Comparison of ENCODE assay signal across 27 cellular contexts in the genomic region with DNA sequence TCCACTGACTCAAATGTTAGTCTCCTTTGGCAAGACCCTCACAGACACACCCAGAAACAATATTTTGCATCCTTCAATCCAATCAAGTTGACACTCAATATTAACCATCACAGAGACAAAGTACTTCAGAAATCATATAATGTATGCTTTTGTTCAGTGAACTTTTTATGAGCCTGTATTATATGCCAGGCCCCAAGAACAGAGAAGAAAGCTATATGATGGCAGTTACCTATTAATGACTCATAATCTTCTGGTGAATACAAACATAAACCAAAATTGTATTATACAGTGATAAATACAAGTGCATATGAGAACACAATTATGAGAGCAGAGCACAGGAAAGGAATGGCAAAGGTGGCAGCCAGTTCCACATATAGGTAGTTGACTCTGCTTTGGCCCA.
"Had no signal": no experiment of that assay in that cellular context is flagged by ENCODE, and none has a peak within 500 bp of the region (broad histone marks: within the 10 kb centered on the region; RNA-seq: fewer than 3 reads in every experiment).

No MANE protein-coding gene starts in this region.

- H3K27me3 ChIP-seq: stomach, suprapubic skin, testis, thyroid gland, tibial artery, tibial nerve, transverse colon, upper lobe of left lung, upper lobe of right lung, uterus, vagina had no signal

- H3K27me3 Mint-ChIP-seq: stimulated activated memory B cell treated with anti-CD40 and anti-IgM and Interleukin-4, amounts not matched to agents 10 μg/mL and 1 μg/mL and 100 μg/mL, for 72 hours; stimulated activated naive B cell treated with anti-CD40 and anti-IgM and Interleukin-4, amounts not matched to agents 10 μg/mL and 1 μg/mL and 100 μg/mL, for 72 hours; stimulated activated naive CD8-positive, alpha-beta T cell treated with anti-CD3 and anti-CD28 coated beads, Interleukin-15, amount 100 ng/mL, for 72 hours; stimulated activated naive CD8-positive, alpha-beta T cell treated with anti-CD3 and anti-CD28 coated beads, Interleukin-15, Interleukin-2, amounts not matched to agents 100 ng/mL and 50 ng/mL, for 24 hours; type B pancreatic cell had no signal

- H3K4me3 ChIP-seq: stomach, suprapubic skin, testis, thoracic aorta, thyroid gland, tibial artery, tibial nerve, transverse colon, upper lobe of left lung, upper lobe of right lung, uterus, vagina had no signal

- H3K36me3 Mint-ChIP-seq: stimulated activated effector memory CD8-positive, alpha-beta T cell treated with anti-CD3 and anti-CD28 coated beads, Interleukin-12 subunit alpha, Interleukin-12 subunit beta, amount 100 ng/mL, for 72 hours; stimulated activated memory B cell treated with anti-CD40 and anti-IgM and Interleukin-4, amounts not matched to agents 10 μg/mL and 1 μg/mL and 100 μg/mL, for 72 hours; stimulated activated naive B cell treated with anti-CD40 and anti-IgM and Interleukin-4, amounts not matched to agents 10 μg/mL and 1 μg/mL and 100 μg/mL, for 72 hours; type B pancreatic cell had no signal

- DNase-seq: stimulated activated CD4-positive, alpha-beta T cell treated with anti-CD3 and anti-CD28 coated beads, Interleukin-2, amount 100 ng/mL, for 48 hours; stimulated activated CD4-positive, alpha-beta T cell treated with anti-CD3 and anti-CD28 coated beads, Interleukin-4, amount 100 ng/mL, for 1 hour; stimulated activated CD4-positive, alpha-beta T cell treated with anti-CD3 and anti-CD28 coated beads, Interleukin-4, amount 100 ng/mL, for 24 hours; stimulated activated CD4-positive, alpha-beta T cell treated with anti-CD3 and anti-CD28 coated beads, Interleukin-4, amount 100 ng/mL, for 4 hours; stimulated activated CD8-positive, alpha-beta memory T cell treated with anti-CD3 and anti-CD28 coated beads, Interleukin-4, amount 100 ng/mL, for 48 hours; stimulated activated naive B cell treated with anti-CD40 and anti-IgM and Interleukin-4, amounts not matched to agents 10 μg/mL and 1 μg/mL and 100 μg/mL, for 72 hours; stimulated activated naive CD4-positive, alpha-beta T cell treated with Interleukin-2 at 50 U/mL for 16 hours; stimulated activated naive CD8-positive, alpha-beta T cell treated with anti-CD3 and anti-CD28 coated beads, Interleukin-15, amount 100 ng/mL, for 72 hours; stimulated activated naive CD8-positive, alpha-beta T cell treated with anti-CD3 and anti-CD28 coated beads, Interleukin-15, Interleukin-2, amounts not matched to agents 100 U/mL and 50 U/mL, for 24 hours; stomach; substantia nigra; testis; thyroid gland; tibial artery; transverse colon; trophoblast cell; upper lobe of left lung; upper lobe of right lung; uterus had no signal

- ATAC-seq: stimulated activated effector memory CD8-positive, alpha-beta T cell treated with anti-CD3 and anti-CD28 coated beads, Interleukin-12 subunit alpha, Interleukin-12 subunit beta, amount 100 ng/mL, for 72 hours; stimulated activated memory B cell treated with anti-CD40 and anti-IgM and Interleukin-4, amounts not matched to agents 10 μg/mL and 1 μg/mL and 100 μg/mL, for 72 hours; stimulated activated naive B cell treated with anti-CD40 and anti-IgM and Interleukin-4, amounts not matched to agents 10 μg/mL and 1 μg/mL and 100 μg/mL, for 72 hours; stimulated activated naive CD8-positive, alpha-beta T cell treated with anti-CD3 and anti-CD28 coated beads, Interleukin-15, amount 100 ng/mL, for 72 hours; stimulated activated naive CD8-positive, alpha-beta T cell treated with anti-CD3 and anti-CD28 coated beads, Interleukin-15, Interleukin-2, amounts not matched to agents 100 U/mL and 50 U/mL, for 24 hours; upper lobe of right lung had no signal

- H3K4me1 ChIP-seq: stomach, suprapubic skin, testis, thyroid gland, tibial artery, tibial nerve, transverse colon, upper lobe of left lung, upper lobe of right lung, uterus, vagina had no signal

- H3K27ac ChIP-seq: stomach, suprapubic skin, testis, thoracic aorta, thyroid gland, tibial artery, tibial nerve, transverse colon, upper lobe of left lung, upper lobe of right lung, uterus, vagina had no signal

- H3K9me3 Mint-ChIP-seq: type B pancreatic cell had no signal

- H3K9me3 ChIP-seq: stomach, suprapubic skin, testis, thoracic aorta, thyroid gland, tibial artery, transverse colon, upper lobe of left lung, upper lobe of right lung, uterus, vagina had no signal

- H3K27ac Mint-ChIP-seq: stimulated activated effector memory CD8-positive, alpha-beta T cell treated with anti-CD3 and anti-CD28 coated beads, Interleukin-12 subunit alpha, Interleukin-12 subunit beta, amount 100 ng/mL, for 72 hours; stimulated activated memory B cell treated with anti-CD40 and anti-IgM and Interleukin-4, amounts not matched to agents 10 μg/mL and 1 μg/mL and 100 μg/mL, for 72 hours; stimulated activated naive B cell treated with anti-CD40 and anti-IgM and Interleukin-4, amounts not matched to agents 10 μg/mL and 1 μg/mL and 100 μg/mL, for 72 hours; stimulated activated naive CD8-positive, alpha-beta T cell treated with anti-CD3 and anti-CD28 coated beads, Interleukin-15, amount 100 ng/mL, for 72 hours; stimulated activated naive CD8-positive, alpha-beta T cell treated with anti-CD3 and anti-CD28 coated beads, Interleukin-15, Interleukin-2, amounts not matched to agents 100 ng/mL and 50 ng/mL, for 24 hours; type B pancreatic cell had no signal

- H3K4me1 Mint-ChIP-seq: stimulated activated effector memory CD8-positive, alpha-beta T cell treated with anti-CD3 and anti-CD28 coated beads, Interleukin-12 subunit alpha, Interleukin-12 subunit beta, amount 100 ng/mL, for 72 hours; stimulated activated memory B cell treated with anti-CD40 and anti-IgM and Interleukin-4, amounts not matched to agents 10 μg/mL and 1 μg/mL and 100 μg/mL, for 72 hours; stimulated activated naive B cell treated with anti-CD40 and anti-IgM and Interleukin-4, amounts not matched to agents 10 μg/mL and 1 μg/mL and 100 μg/mL, for 72 hours; stimulated activated naive CD8-positive, alpha-beta T cell treated with anti-CD3 and anti-CD28 coated beads, Interleukin-15, amount 100 ng/mL, for 72 hours had no signal

- H3K4me3 Mint-ChIP-seq: stimulated activated effector memory CD8-positive, alpha-beta T cell treated with anti-CD3 and anti-CD28 coated beads, Interleukin-12 subunit alpha, Interleukin-12 subunit beta, amount 100 ng/mL, for 72 hours; stimulated activated memory B cell treated with anti-CD40 and anti-IgM and Interleukin-4, amounts not matched to agents 10 μg/mL and 1 μg/mL and 100 μg/mL, for 72 hours; stimulated activated naive B cell treated with anti-CD40 and anti-IgM and Interleukin-4, amounts not matched to agents 10 μg/mL and 1 μg/mL and 100 μg/mL, for 72 hours; stimulated activated naive CD8-positive, alpha-beta T cell treated with anti-CD3 and anti-CD28 coated beads, Interleukin-15, amount 100 ng/mL, for 72 hours; stimulated activated naive CD8-positive, alpha-beta T cell treated with anti-CD3 and anti-CD28 coated beads, Interleukin-15, Interleukin-2, amounts not matched to agents 100 ng/mL and 50 ng/mL, for 24 hours; type B pancreatic cell had no signal

- H3K36me3 ChIP-seq: stomach, suprapubic skin, thoracic aorta, thyroid gland, tibial artery, tibial nerve, transverse colon, upper lobe of left lung, upper lobe of right lung, uterus, vagina had no signal
